In the genomic region with DNA sequence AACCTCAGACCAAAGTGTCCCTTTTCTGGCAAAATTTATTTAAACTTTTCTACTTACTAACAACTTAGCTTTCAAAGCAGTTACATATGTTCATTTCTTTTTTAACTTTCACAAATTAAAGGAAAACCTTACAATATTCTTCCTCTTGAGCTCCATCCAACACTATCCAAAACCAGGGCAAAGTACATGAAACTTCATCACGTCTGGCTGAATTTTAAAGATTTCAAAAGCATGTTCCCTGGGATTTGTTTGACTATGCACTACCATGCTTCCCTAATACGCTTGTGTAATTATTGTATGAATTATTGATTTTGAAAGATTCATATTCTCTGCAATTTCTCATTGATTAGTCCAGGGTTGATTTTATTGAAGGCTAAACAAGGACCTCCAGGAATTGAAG, we compare ENCODE assay signal across 34 cellular contexts.
"Had no signal": no experiment of that assay in that cellular context is flagged by ENCODE, and none has a peak within 500 bp of the region (broad histone marks: within the 10 kb centered on the region; RNA-seq: fewer than 3 reads in every experiment).

No MANE protein-coding gene starts in this region.

- H3K4me2 ChIP-seq: KMS-11 had no signal

- H3K4me3 ChIP-seq: MG63 had no signal

- H3K36me3 ChIP-seq: MG63 had no signal

- H3K9ac ChIP-seq: KMS-11 had no signal

- H3K9me3 ChIP-seq: MG63 had no signal

- H3K27ac ChIP-seq: KMS-11 had no signal

- DNase-seq: Karpas-422, Kasumi-1, MG63, MM.1S, MV-4-11, NCI-H1048, NCI-H1092, NCI-H1092 treated with DMSO at 0.1 percent for 48 hours, NCI-H1105, NCI-H1105 treated with DMSO at 0.1 percent for 48 hours, NCI-H1417, NCI-H1417 treated with DMSO at 0.1 percent for 48 hours, NCI-H1436, NCI-H1436 treated with DMSO at 0.1 percent for 48 hours, NCI-H146, NCI-H1694, NCI-H1694 treated with DMSO at 0.1 percent for 48 hours, NCI-H187, NCI-H187 treated with DMSO at 0.1 percent for 48 hours, NCI-H1930, NCI-H2029, NCI-H2029 treated with DMSO at 0.1 percent for 48 hours, NCI-H2081, NCI-H2081 treated with DMSO at 0.1 percent for 48 hours, NCI-H2107, NCI-H2171, NCI-H2171 treated with DMSO at 0.1 percent for 48 hours, NCI-H2227 treated with DMSO at 0.1 percent for 48 hours, NCI-H226, NCI-H345, NCI-H446, NCI-H446 treated with DMSO at 0.1 percent for 48 hours, NCI-H510A had no signal
